In the genomic region with DNA sequence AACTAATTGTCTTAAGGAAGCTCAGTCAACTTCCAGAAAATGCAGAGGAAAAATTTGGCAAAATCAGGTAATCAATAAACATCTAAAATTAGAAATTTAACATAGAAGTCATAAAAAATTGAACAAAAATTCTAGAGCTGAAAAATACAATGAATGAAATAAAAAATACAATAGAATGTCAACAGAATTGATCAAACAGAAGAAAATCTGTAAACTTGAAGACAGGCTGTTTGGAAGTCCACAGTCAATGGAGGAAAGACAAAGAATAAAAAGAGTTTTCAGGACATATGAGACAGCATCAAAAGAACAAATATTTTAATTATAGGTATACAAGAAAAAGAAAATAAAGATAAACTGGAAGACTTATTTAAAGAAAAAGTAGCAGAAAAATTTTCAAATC, we compare ENCODE assay signal across 28 cellular contexts.
"Had no signal": no experiment of that assay in that cellular context is flagged by ENCODE, and none has a peak within 500 bp of the region (broad histone marks: within the 10 kb centered on the region; RNA-seq: fewer than 3 reads in every experiment).

No MANE protein-coding gene starts in this region.

- H3K9me3 ChIP-seq: ovary, testis, uterus had no signal

- H3K79me2 ChIP-seq: parathyroid adenoma had no signal

- H3K4me2 ChIP-seq: neural progenitor cell, smooth muscle cell had no signal

- DNase-seq: naive thymus-derived CD4-positive, alpha-beta T cell; natural killer cell; ovary; posterior cingulate gyrus; psoas muscle; right cardiac atrium; spleen; stimulated activated CD4-positive, alpha-beta T cell treated with anti-CD3 and anti-CD28 coated beads, Interleukin-12 subunit alpha, Interleukin-12 subunit beta, amount 100 ng/mL, for 4 hours; stimulated activated CD4-positive, alpha-beta T cell treated with anti-CD3 and anti-CD28 coated beads, Interleukin-1b, Interleukin-23, amount 100 ng/mL, for 48 hours; stimulated activated CD4-positive, alpha-beta T cell treated with anti-CD3 and anti-CD28 coated beads, Interleukin-4, amount 100 ng/mL, for 1 hour; stimulated activated CD4-positive, alpha-beta T cell treated with anti-CD3 and anti-CD28 coated beads, Interleukin-4, amount 100 ng/mL, for 4 hours; stimulated activated CD8-positive, alpha-beta memory T cell treated with anti-CD3 and anti-CD28 coated beads, Interleukin-4, amount 100 ng/mL, for 48 hours; stimulated activated naive CD4-positive, alpha-beta T cell; stimulated activated naive CD8-positive, alpha-beta T cell treated with anti-CD3 and anti-CD28 coated beads, Interleukin-15, amount 100 ng/mL, for 72 hours; stimulated activated naive CD8-positive, alpha-beta T cell treated with anti-CD3 and anti-CD28 coated beads, Interleukin-15, Interleukin-2, amounts not matched to agents 100 U/mL and 50 U/mL, for 24 hours; substantia nigra; testis; tibial artery; transverse colon; upper lobe of right lung; uterus had no signal

- H3K36me3 ChIP-seq: neural progenitor cell, ovary, spleen, suprapubic skin, tibial artery, transverse colon, upper lobe of right lung, uterus had no signal

- H2AFZ ChIP-seq: neural progenitor cell, parathyroid adenoma had no signal

- H3K4me3 ChIP-seq: neural progenitor cell, ovary, psoas muscle, skin epidermis, smooth muscle cell, spleen, suprapubic skin, testis, tibial artery, transverse colon, upper lobe of right lung, uterus had no signal

- H3K9ac ChIP-seq: neural progenitor cell, parathyroid adenoma had no signal

- ATAC-seq: naive thymus-derived CD4-positive, alpha-beta T cell; natural killer cell; psoas muscle; right cardiac atrium; sciatic nerve; stimulated activated memory B cell treated with anti-CD40 and anti-IgM and Interleukin-4, amounts not matched to agents 10 μg/mL and 1 μg/mL and 100 μg/mL, for 72 hours; stimulated activated naive CD8-positive, alpha-beta T cell treated with anti-CD3 and anti-CD28 coated beads, Interleukin-15, amount 100 ng/mL, for 72 hours; stimulated activated naive CD8-positive, alpha-beta T cell treated with anti-CD3 and anti-CD28 coated beads, Interleukin-15, Interleukin-2, amounts not matched to agents 100 U/mL and 50 U/mL, for 24 hours; upper lobe of right lung had no signal

- H3K27me3 ChIP-seq: neural progenitor cell, ovary, spleen, suprapubic skin, testis, tibial artery, transverse colon, upper lobe of right lung, uterus had no signal

- H3K4me1 ChIP-seq: parathyroid adenoma, psoas muscle, spleen, suprapubic skin, testis, tibial artery, upper lobe of right lung, uterus had no signal

- H3K27ac ChIP-seq: neural progenitor cell, ovary, parathyroid adenoma, psoas muscle, skin epidermis, spleen, suprapubic skin, testis, tibial artery, transverse colon, upper lobe of right lung, uterus had no signal
